ENCODE assay signal across 8 cellular contexts in the genomic region with DNA sequence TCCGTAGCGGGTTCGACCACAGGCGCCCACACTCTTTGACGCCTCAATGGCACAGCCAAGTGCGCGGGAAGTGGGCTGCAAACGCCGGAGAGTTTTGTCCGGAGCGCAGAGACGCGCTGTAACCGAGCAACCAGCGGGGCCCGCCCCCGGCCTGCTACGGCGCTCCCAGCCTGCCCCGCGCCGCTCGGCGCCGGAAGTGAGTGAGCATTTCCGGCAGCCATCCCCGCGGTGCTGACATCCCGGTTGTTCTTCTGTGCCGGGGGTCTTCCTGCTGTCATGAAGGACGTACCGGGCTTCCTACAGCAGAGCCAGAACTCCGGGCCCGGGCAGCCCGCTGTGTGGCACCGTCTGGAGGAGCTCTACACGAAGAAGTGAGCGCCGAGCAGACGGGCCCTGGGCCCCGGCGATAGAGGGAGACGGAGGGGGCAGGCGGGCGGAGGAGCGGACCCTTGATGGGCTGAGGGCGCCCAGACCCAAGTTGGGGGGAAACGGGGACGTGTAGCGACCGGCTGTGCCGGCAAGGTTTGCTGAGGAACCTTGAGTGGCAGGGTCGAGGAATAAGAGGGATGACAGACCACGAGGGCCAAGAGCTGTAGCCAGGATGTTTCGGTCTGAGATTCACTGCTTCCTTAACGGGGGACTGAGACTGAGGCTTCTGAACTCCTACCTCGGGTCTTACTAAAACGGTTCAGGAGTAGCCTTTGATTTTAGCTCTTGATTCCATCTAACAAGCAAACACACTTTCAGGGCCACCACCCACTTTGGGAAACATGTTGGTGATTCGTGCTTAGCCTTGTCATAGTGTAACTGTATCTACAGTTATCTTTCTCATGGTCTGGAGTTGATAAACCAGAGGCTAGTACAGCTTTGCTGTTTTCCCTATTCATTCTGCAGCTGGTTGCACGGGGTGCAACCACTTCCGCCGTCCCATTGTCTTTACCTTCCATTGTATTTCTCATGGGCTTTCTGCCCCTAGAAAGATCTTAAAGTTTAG. TPM values are rescaled to one million over a fixed set of nuclear protein-coding genes. Genes with fewer than 3 reads are reported as not detected.
A peak's percentile ranks its signal among the peaks of the same experiment; 100 is the strongest.
DNase-seq lines count a peak whose midpoint lies in the region; ATAC-seq and TF ChIP-seq lines count a peak whose summit lies in the region.

A gene (plus strand): TSS at position 203 of the 994 bp plus-strand sequence. CDS start 74 bp downstream, at position 277.

- H3K4me3 Mint-ChIP-seq in T-helper 2 cell treated with Interferon-gamma antibody and Interleukin-4, amounts not matched to agents 5 μg/mL and 100 μg/mL, for 36 hours: peak within 1 kb of the TSS; percentile 98

- peak within 1 kb of the TSS; percentile 99 for H3K27ac Mint-ChIP-seq in T-helper 2 cell treated with Interferon-gamma antibody and Interleukin-4, amounts not matched to agents 5 μg/mL and 100 μg/mL, for 36 hours

- H3K4me3 ChIP-seq in GM12875 (ENCODE audit: low read depth, low read length) (peak within 1 kb of the TSS; percentile 85), ascending aorta (peak within 1 kb of the TSS; percentile 96 to 99), rectal smooth muscle tissue (ENCODE audit: low read length) (peak within 1 kb of the TSS; percentile 98), aorta (ENCODE audit: low read length in 2 of 2) (peak within 1 kb of the TSS; percentile 90 to 92)

- 2% methylated on average over 61 to 62 of the region's 62 CpGs for WGBS in aorta, 2 donors

- H3K27ac ChIP-seq in ascending aorta (peak within 1 kb of the TSS; percentile 98), rectal smooth muscle tissue (ENCODE audit: low read depth, low read length) (peak within 1 kb of the TSS; percentile 97), aorta (ENCODE audit: low read depth in 1 of 2, low read length in 2 of 2) (peak within 1 kb of the TSS; percentile 31 to 80)

- peaks cover 39% of the 10 kb centered on the region for H3K4me1 Mint-ChIP-seq in T-helper 2 cell treated with Interferon-gamma antibody and Interleukin-4, amounts not matched to agents 5 μg/mL and 100 μg/mL, for 36 hours (ENCODE audit: low read depth)

- no peaks in the 10 kb centered on the region for H3K27me3 Mint-ChIP-seq in T-helper 2 cell treated with Interferon-gamma antibody and Interleukin-4, amounts not matched to agents 5 μg/mL and 100 μg/mL, for 36 hours (ENCODE audit: low read depth)

- peaks cover 8 to 15% of the 10 kb centered on the region in 2 donors for H3K4me1 ChIP-seq in ascending aorta
- peaks cover 8% of the 10 kb centered on the region for H3K4me1 ChIP-seq in rectal smooth muscle tissue (ENCODE audit: control insufficient read depth, insufficient read depth, low read length)
- no peaks in the 10 kb centered on the region for H3K4me1 ChIP-seq in aorta (ENCODE audit: control insufficient read depth in 1 of 2, insufficient read depth in 2 of 2, low read length in 2 of 2)

- no peaks in the 10 kb centered on the region for H3K9me3 Mint-ChIP-seq in T-helper 2 cell treated with Interferon-gamma antibody and Interleukin-4, amounts not matched to agents 5 μg/mL and 100 μg/mL, for 36 hours

- DNase-seq in NCI-H1105 treated with DMSO at 0.1 percent for 48 hours (lab: John Stamatoyannopoulos, UW) (peak; percentile 77), ascending aorta (ENCODE audit: low spot score in 2 of 2) (peak; percentile 32 to 92), hepatic stellate cell (ENCODE audit: low spot score) (peak; percentile 94), aorta (peak; percentile 93 to 96)
- DNase-seq in T-helper 2 cell treated with Interferon-gamma antibody and Interleukin-4, amounts not matched to agents 5 μg/mL and 100 μg/mL, for 36 hours (ENCODE audit: low spot score): peak; percentile 92

- H3K9me3 ChIP-seq in ascending aorta (no peaks in the 10 kb centered on the region), aorta (ENCODE audit: control insufficient read depth, low read length) (no peaks in the 10 kb centered on the region)

- H3K36me3 ChIP-seq in ascending aorta (peaks cover 13 to 17% of the 10 kb centered on the region in 2 donors), rectal smooth muscle tissue (ENCODE audit: control insufficient read depth, insufficient read depth, low read length) (peaks cover 15% of the 10 kb centered on the region), aorta (ENCODE audit: control insufficient read depth in 1 of 2, insufficient read depth in 2 of 2, low read length in 1 of 2) (peaks cover 0 to 2% of the 10 kb centered on the region in 2 donors)

- intact Hi-C loops in ascending aorta (cut with DNase I) (loop anchor here (1.0 to 5.0 kb wide), 7 partner anchors 30 to 340 kb away; a partner anchor contains a TSS), aorta (cut with DNase I) (loop anchor here in 1 of 2 donors (1.0 to 10.0 kb wide), 2 partner anchors 29 to 68 kb away; a partner anchor contains a TSS)

- H3K27me3 ChIP-seq in ascending aorta (no peaks in the 10 kb centered on the region), rectal smooth muscle tissue (ENCODE audit: control insufficient read depth, insufficient read depth, low read length) (no peaks in the 10 kb centered on the region), aorta (ENCODE audit: control insufficient read depth in 1 of 2, insufficient read depth in 2 of 2, low read length in 1 of 2) (no peaks in the 10 kb centered on the region)

- no peak for TF ChIP-seq CTCF in GM12875 (IDR thresholded peaks at IDR 0.05; ENCODE audit: borderline replicate concordance, insufficient read depth, low read depth, low read length)
- no peak for TF ChIP-seq CTCF in ascending aorta (IDR thresholded peaks at IDR 0.05)

- ATAC-seq in HG02610 (IDR thresholded peaks at IDR 0.05; ENCODE audit: unreplicated experiment): peak; percentile 84
- ATAC-seq in aorta (ENCODE audit: low FRiP score): peak; percentile 97

- H3K36me3 Mint-ChIP-seq in T-helper 2 cell treated with Interferon-gamma antibody and Interleukin-4, amounts not matched to agents 5 μg/mL and 100 μg/mL, for 36 hours (ENCODE audit: low read depth): peaks cover 20% of the 10 kb centered on the region

- H3K9ac ChIP-seq in rectal smooth muscle tissue (ENCODE audit: low read length): peak within 1 kb of the TSS; percentile 88

RNA-seq across cellular contexts. Expression of the gene that starts here (rescaled TPM):
- total RNA-seq in ascending aorta (50.2 TPM), aorta (10 to 100 TPM; 75.4 to 80.9 TPM)
- polyA plus RNA-seq in aorta: 100 to 1,000 TPM in 1 of 2 donors, 10 to 100 TPM in 1; 70.9 to 123 TPM

Comparison
In these comparisons a context has a peak if more than half of its experiments do, and no peak if none do; other contexts are left out.
1. Peak in every context shown above with its lines: DNase-seq, ATAC-seq, H3K4me3 ChIP-seq and H3K27ac ChIP-seq.